ENCODE assay signal across 1 cellular context in the genomic region with DNA sequence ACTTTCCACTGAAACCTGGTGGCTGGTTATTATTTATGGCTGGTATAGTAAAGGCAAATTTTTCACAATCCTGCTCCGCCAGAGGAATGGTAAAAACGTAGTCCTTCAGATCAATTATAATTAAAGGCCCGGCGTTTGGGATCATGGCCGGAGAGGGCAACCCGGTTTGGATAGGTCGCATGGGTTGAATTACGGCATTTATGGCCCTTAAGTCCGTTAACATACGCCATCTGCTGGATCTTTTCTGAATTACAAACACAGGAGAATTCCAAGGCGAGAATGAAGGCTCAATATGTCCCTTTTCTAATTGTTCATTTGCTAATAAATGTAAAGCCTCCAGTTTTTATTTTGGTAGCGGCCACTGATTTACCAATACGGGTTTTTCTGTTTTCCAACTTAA.
TF ChIP-seq lines count a peak whose summit lies in the region.

No MANE protein-coding gene starts in this region.

TF ChIP-seq in GM23338, 12 proteins besides CTCF, POLR2A, EP300 and RAD21 (continued from another document):
- TF ChIP-seq, protein P1, sequence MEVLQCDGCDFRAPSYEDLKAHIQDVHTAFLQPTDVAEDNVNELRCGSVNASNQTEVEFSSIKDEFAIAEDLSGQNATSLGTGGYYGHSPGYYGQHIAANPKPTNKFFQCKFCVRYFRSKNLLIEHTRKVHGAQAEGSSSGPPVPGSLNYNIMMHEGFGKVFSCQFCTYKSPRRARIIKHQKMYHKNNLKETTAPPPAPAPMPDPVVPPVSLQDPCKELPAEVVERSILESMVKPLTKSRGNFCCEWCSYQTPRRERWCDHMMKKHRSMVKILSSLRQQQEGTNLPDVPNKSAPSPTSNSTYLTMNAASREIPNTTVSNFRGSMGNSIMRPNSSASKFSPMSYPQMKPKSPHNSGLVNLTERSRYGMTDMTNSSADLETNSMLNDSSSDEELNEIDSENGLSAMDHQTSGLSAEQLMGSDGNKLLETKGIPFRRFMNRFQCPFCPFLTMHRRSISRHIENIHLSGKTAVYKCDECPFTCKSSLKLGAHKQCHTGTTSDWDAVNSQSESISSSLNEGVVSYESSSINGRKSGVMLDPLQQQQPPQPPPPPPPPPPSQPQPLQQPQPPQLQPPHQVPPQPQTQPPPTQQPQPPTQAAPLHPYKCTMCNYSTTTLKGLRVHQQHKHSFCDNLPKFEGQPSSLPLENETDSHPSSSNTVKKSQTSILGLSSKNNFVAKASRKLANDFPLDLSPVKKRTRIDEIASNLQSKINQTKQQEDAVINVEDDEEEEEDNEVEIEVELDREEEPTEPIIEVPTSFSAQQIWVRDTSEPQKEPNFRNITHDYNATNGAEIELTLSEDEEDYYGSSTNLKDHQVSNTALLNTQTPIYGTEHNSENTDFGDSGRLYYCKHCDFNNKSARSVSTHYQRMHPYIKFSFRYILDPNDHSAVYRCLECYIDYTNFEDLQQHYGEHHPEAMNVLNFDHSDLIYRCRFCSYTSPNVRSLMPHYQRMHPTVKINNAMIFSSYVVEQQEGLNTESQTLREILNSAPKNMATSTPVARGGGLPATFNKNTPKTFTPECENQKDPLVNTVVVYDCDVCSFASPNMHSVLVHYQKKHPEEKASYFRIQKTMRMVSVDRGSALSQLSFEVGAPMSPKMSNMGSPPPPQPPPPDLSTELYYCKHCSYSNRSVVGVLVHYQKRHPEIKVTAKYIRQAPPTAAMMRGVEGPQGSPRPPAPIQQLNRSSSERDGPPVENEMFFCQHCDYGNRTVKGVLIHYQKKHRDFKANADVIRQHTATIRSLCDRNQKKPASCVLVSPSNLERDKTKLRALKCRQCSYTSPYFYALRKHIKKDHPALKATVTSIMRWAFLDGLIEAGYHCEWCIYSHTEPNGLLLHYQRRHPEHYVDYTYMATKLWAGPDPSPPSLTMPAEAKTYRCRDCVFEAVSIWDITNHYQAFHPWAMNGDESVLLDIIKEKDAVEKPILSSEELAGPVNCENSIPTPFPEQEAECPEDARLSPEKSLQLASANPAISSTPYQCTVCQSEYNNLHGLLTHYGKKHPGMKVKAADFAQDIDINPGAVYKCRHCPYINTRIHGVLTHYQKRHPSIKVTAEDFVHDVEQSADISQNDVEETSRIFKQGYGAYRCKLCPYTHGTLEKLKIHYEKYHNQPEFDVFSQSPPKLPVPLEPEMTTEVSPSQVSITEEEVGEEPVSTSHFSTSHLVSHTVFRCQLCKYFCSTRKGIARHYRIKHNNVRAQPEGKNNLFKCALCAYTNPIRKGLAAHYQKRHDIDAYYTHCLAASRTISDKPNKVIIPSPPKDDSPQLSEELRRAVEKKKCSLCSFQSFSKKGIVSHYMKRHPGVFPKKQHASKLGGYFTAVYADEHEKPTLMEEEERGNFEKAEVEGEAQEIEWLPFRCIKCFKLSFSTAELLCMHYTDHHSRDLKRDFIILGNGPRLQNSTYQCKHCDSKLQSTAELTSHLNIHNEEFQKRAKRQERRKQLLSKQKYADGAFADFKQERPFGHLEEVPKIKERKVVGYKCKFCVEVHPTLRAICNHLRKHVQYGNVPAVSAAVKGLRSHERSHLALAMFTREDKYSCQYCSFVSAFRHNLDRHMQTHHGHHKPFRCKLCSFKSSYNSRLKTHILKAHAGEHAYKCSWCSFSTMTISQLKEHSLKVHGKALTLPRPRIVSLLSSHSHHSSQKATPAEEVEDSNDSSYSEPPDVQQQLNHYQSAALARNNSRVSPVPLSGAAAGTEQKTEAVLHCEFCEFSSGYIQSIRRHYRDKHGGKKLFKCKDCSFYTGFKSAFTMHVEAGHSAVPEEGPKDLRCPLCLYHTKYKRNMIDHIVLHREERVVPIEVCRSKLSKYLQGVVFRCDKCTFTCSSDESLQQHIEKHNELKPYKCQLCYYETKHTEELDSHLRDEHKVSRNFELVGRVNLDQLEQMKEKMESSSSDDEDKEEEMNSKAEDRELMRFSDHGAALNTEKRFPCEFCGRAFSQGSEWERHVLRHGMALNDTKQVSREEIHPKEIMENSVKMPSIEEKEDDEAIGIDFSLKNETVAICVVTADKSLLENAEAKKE (CRISPR knock-in tag; IDR thresholded peaks at IDR 0.05), result no peak
- TF ChIP-seq ZNF114 (CRISPR knock-in tag; IDR thresholded peaks at IDR 0.05) (no peak), ZNF331 (CRISPR knock-in tag; IDR thresholded peaks at IDR 0.05; ENCODE audit: low read depth) (no peak), JUNB (IDR thresholded peaks at IDR 0.05; ENCODE audit: unreplicated experiment) (no peak), CREB1 (CRISPR knock-in tag; IDR thresholded peaks at IDR 0.05; ENCODE audit: low read depth) (no peak), POLR2AphosphoS5 (IDR thresholded peaks at IDR 0.05; ENCODE audit: low read depth) (no peak), EZH2phosphoT487 (IDR thresholded peaks at IDR 0.05; ENCODE audit: unreplicated experiment) (no peak), STAT1 (IDR thresholded peaks at IDR 0.05; ENCODE audit: unreplicated experiment) (no peak)
- TF ChIP-seq, protein P2, sequence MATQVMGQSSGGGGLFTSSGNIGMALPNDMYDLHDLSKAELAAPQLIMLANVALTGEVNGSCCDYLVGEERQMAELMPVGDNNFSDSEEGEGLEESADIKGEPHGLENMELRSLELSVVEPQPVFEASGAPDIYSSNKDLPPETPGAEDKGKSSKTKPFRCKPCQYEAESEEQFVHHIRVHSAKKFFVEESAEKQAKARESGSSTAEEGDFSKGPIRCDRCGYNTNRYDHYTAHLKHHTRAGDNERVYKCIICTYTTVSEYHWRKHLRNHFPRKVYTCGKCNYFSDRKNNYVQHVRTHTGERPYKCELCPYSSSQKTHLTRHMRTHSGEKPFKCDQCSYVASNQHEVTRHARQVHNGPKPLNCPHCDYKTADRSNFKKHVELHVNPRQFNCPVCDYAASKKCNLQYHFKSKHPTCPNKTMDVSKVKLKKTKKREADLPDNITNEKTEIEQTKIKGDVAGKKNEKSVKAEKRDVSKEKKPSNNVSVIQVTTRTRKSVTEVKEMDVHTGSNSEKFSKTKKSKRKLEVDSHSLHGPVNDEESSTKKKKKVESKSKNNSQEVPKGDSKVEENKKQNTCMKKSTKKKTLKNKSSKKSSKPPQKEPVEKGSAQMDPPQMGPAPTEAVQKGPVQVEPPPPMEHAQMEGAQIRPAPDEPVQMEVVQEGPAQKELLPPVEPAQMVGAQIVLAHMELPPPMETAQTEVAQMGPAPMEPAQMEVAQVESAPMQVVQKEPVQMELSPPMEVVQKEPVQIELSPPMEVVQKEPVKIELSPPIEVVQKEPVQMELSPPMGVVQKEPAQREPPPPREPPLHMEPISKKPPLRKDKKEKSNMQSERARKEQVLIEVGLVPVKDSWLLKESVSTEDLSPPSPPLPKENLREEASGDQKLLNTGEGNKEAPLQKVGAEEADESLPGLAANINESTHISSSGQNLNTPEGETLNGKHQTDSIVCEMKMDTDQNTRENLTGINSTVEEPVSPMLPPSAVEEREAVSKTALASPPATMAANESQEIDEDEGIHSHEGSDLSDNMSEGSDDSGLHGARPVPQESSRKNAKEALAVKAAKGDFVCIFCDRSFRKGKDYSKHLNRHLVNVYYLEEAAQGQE (IDR thresholded peaks at IDR 0.05; ENCODE audit: unreplicated experiment), result no peak
- TF ChIP-seq, protein P3, sequence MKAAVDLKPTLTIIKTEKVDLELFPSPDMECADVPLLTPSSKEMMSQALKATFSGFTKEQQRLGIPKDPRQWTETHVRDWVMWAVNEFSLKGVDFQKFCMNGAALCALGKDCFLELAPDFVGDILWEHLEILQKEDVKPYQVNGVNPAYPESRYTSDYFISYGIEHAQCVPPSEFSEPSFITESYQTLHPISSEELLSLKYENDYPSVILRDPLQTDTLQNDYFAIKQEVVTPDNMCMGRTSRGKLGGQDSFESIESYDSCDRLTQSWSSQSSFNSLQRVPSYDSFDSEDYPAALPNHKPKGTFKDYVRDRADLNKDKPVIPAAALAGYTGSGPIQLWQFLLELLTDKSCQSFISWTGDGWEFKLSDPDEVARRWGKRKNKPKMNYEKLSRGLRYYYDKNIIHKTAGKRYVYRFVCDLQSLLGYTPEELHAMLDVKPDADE (IDR thresholded peaks at IDR 0.05), result no peak
